Comparison of ENCODE assay signal across 27 cellular contexts in genomic region chr4:108590776-108591175, GRCh38.
"Had no signal": no experiment of that assay in that cellular context is flagged by ENCODE, and none has a peak within 500 bp of the region (broad histone marks: within the 10 kb centered on the region; RNA-seq: fewer than 3 reads in every experiment).

No MANE protein-coding gene starts in this region.

- H3K4me3 ChIP-seq: cardiac muscle cell, ovary, prostate gland, skin epidermis, tibial nerve had no signal

- H3K4me3 Mint-ChIP-seq: activated naive CD8-positive, alpha-beta T cell; activated T-cell treated with anti-CD3 and anti-CD28 coated beads, Interleukin-2, amount 50 U/mL, for 24 hours; activated T-helper 17 cell treated with anti-CD3 and anti-CD28 coated beads, Interleukin-2, amount 50 U/mL, for 72 hours; dendritic cell treated with granulocyte-macrophage colony-stimulating factor and Interleukin-4, amounts not matched to agents 40 ng/mL and 50 ng/mL, for 4 days; natural killer cell treated with Interleukin-12 subunit alpha and Interleukin-12 subunit beta and Interleukin-15 and Interleukin-18, amount 100 ng/mL, for 72 hours; stimulated activated effector memory CD8-positive, alpha-beta T cell treated with anti-CD3 and anti-CD28 coated beads, Interleukin-12 subunit alpha, Interleukin-12 subunit beta, amount 100 ng/mL, for 72 hours; stimulated activated naive CD8-positive, alpha-beta T cell treated with anti-CD3 and anti-CD28 coated beads, Interleukin-15, amount 100 ng/mL, for 72 hours; T-helper 1 cell treated with Interleukin-12 subunit alpha and Interleukin-12 subunit beta and Interleukin-4 antibody, amounts not matched to agents 30 μg/mL and 1 μg/mL, for 36 hours; WTC11 had no signal

- H3K27me3 Mint-ChIP-seq: activated naive CD8-positive, alpha-beta T cell; activated T-cell treated with anti-CD3 and anti-CD28 coated beads, Interleukin-2, amount 50 U/mL, for 24 hours; activated T-helper 17 cell treated with anti-CD3 and anti-CD28 coated beads, Interleukin-2, amount 50 U/mL, for 72 hours; dendritic cell treated with granulocyte-macrophage colony-stimulating factor and Interleukin-4, amounts not matched to agents 40 ng/mL and 50 ng/mL, for 4 days; natural killer cell treated with Interleukin-12 subunit alpha and Interleukin-12 subunit beta and Interleukin-15 and Interleukin-18, amount 100 ng/mL, for 72 hours; stimulated activated naive CD8-positive, alpha-beta T cell treated with anti-CD3 and anti-CD28 coated beads, Interleukin-15, amount 100 ng/mL, for 72 hours had no signal

- H3K27ac Mint-ChIP-seq: activated naive CD8-positive, alpha-beta T cell; activated T-cell treated with anti-CD3 and anti-CD28 coated beads, Interleukin-2, amount 50 U/mL, for 24 hours; activated T-helper 17 cell treated with anti-CD3 and anti-CD28 coated beads, Interleukin-2, amount 50 U/mL, for 72 hours; dendritic cell treated with granulocyte-macrophage colony-stimulating factor and Interleukin-4, amounts not matched to agents 40 ng/mL and 50 ng/mL, for 4 days; natural killer cell treated with Interleukin-12 subunit alpha and Interleukin-12 subunit beta and Interleukin-15 and Interleukin-18, amount 100 ng/mL, for 72 hours; stimulated activated effector memory CD8-positive, alpha-beta T cell treated with anti-CD3 and anti-CD28 coated beads, Interleukin-12 subunit alpha, Interleukin-12 subunit beta, amount 100 ng/mL, for 72 hours; stimulated activated naive CD8-positive, alpha-beta T cell treated with anti-CD3 and anti-CD28 coated beads, Interleukin-15, amount 100 ng/mL, for 72 hours; T-helper 1 cell treated with Interleukin-12 subunit alpha and Interleukin-12 subunit beta and Interleukin-4 antibody, amounts not matched to agents 30 μg/mL and 1 μg/mL, for 36 hours; WTC11 had no signal

- H3K4me1 Mint-ChIP-seq: activated T-helper 17 cell treated with anti-CD3 and anti-CD28 coated beads, Interleukin-2, amount 50 U/mL, for 72 hours had no signal

- H3K27me3 ChIP-seq: cardiac muscle cell, foreskin keratinocyte, neutrophil, ovary, tibial nerve had no signal

- H3K27ac ChIP-seq: cardiac muscle cell, foreskin keratinocyte, neutrophil, ovary, prostate gland, skin epidermis, tibial nerve had no signal

- DNase-seq: activated CD4-positive, alpha-beta T cell treated with anti-CD3 and anti-CD28 coated beads, Interleukin-2, amount 50 U/mL, for 4 hours; activated CD8-positive, alpha-beta memory T cell treated with anti-CD3 and anti-CD28 coated beads for 24 hours; activated CD8-positive, alpha-beta memory T cell treated with anti-CD3 and anti-CD28 coated beads, Interleukin-2, amount 50 U/mL, for 4 hours; activated naive CD4-positive, alpha-beta T cell; activated T-cell treated with anti-CD3 and anti-CD28 coated beads, Interleukin-2, amount 50 U/mL, for 24 hours; amniotic stem cell; effector CD8-positive, alpha-beta T cell; foreskin keratinocyte; kidney glomerular epithelial cell; left ventricle myocardium superior; midbrain; ovary; stimulated activated CD4-positive, alpha-beta T cell treated with anti-CD3 and anti-CD28 coated beads, Interleukin-2, amount 100 ng/mL, for 24 hours; stimulated activated naive CD8-positive, alpha-beta T cell treated with anti-CD3 and anti-CD28 coated beads, Interleukin-15, amount 100 ng/mL, for 72 hours; T1000 had no signal

- H3K9me3 Mint-ChIP-seq: activated T-cell treated with anti-CD3 and anti-CD28 coated beads, Interleukin-2, amount 50 U/mL, for 24 hours; activated T-helper 17 cell treated with anti-CD3 and anti-CD28 coated beads, Interleukin-2, amount 50 U/mL, for 72 hours; natural killer cell treated with Interleukin-12 subunit alpha and Interleukin-12 subunit beta and Interleukin-15 and Interleukin-18, amount 100 ng/mL, for 72 hours; stimulated activated effector memory CD8-positive, alpha-beta T cell treated with anti-CD3 and anti-CD28 coated beads, Interleukin-12 subunit alpha, Interleukin-12 subunit beta, amount 100 ng/mL, for 72 hours; stimulated activated naive CD8-positive, alpha-beta T cell treated with anti-CD3 and anti-CD28 coated beads, Interleukin-15, amount 100 ng/mL, for 72 hours; T-helper 1 cell treated with Interleukin-12 subunit alpha and Interleukin-12 subunit beta and Interleukin-4 antibody, amounts not matched to agents 30 μg/mL and 1 μg/mL, for 36 hours had no signal
